8 cellular contexts compared by ENCODE assay signal in genomic region chr11:4187055-4187988, GRCh38.
A peak's percentile ranks its signal among the peaks of the same experiment; 100 is the strongest.
DNase-seq lines count a peak whose midpoint lies in the region; ATAC-seq and TF ChIP-seq lines count a peak whose summit lies in the region.

No MANE protein-coding gene starts in this region.

- in situ Hi-C loops in astrocyte of the spinal cord (cut with HindIII; ENCODE audit: low sequenced_read_pairs) = no loop called here

- H3K4me3 ChIP-seq in astrocyte of the spinal cord (ENCODE audit: low read depth, low read length) = peak overlapping the region; percentile 57

- DNase-seq in NCI-H1694 treated with DMSO at 0.1 percent for 48 hours (lab: John Stamatoyannopoulos, UW) (peak; percentile 46), T1000 (lab: John Stamatoyannopoulos, UW) (peak; percentile 76), astrocyte of the spinal cord (ENCODE audit: low read depth, low spot score) (peak; percentile 87), hypothalamus (lab: John Stamatoyannopoulos, UW) (peak; percentile 41 to 94 (median 82)), retina (peak; percentile 97), NCI-H187 treated with DMSO at 0.1 percent for 48 hours (lab: John Stamatoyannopoulos, UW) (no peak)

- ATAC-seq in GM18499 (IDR thresholded peaks at IDR 0.05; ENCODE audit: insufficient read depth, unreplicated experiment) (peak; percentile 80), HG02884 (IDR thresholded peaks at IDR 0.05; ENCODE audit: unreplicated experiment) (peak; percentile 93)

- TF ChIP-seq CTCF in astrocyte of the spinal cord (IDR thresholded peaks at IDR 0.05; ENCODE audit: low read depth, low read length) = peak; percentile 85
